In the genomic region with DNA sequence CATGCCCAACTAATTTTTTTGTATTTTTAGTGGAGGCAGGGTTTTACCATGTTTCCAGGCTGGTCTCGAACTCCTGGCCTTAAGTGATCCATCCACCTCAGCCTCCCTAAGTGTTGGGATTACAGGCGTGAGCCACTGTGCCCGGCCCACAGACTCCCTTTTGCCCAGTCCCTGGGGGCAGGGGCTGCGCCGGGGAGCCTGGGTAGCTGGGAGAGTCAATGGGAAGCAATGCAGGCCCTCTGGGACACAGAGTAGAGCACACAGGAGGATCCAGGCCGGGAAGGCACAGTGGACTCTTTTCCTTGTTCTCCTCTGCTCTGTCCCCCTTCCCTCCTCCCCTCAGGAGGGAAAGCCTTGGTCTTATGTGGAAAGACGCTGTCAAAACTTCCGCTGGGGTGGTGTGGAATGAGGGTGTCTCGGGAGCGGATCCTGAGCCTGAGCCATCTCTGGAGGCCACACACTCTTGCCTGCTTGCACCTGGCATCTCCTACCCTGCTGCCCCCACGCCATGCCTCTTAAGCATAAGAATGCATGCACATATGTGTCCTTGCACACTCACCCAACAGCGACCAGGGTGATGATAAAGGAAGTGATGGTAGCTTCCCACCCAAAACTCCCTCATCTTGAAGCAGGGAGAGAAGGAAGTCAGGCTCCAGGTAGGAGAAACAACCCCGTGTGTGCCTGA, we compare ENCODE assay signal across 17 cellular contexts. TPM values are rescaled to one million over a fixed set of nuclear protein-coding genes. Genes with fewer than 3 reads are reported as not detected.
DNase-seq lines count a peak whose midpoint lies in the region; ATAC-seq and TF ChIP-seq lines count a peak whose summit lies in the region.
"Had no signal": no experiment of that assay in that cellular context is flagged by ENCODE, and none has a peak within 500 bp of the region (broad histone marks: within the 10 kb centered on the region; RNA-seq: fewer than 3 reads in every experiment).

No MANE protein-coding gene starts in this region.

- DNase-seq in left cardiac atrium: peak; percentile 13
- DNase-seq in right atrium auricular region (ENCODE audit: low spot score): no peak
- DNase-seq in chondrocyte (ENCODE audit: low spot score): peak; percentile 71
- DNase-seq in mucosa of descending colon: peak in 2 of 3 donors; percentile 33 to 43
- DNase-seq in upper lobe of right lung: peak; percentile 48
- no peak for DNase-seq in NCI-H2081 treated with DMSO at 0.1 percent for 48 hours (lab: John Stamatoyannopoulos, UW)
- no peak for DNase-seq in NCI-H1105 treated with DMSO at 0.1 percent for 48 hours (lab: John Stamatoyannopoulos, UW)
- DNase-seq: 8988T; ACHN; CD4-positive, alpha-beta T cell; DMS79; H9 had no signal

- TF ChIP-seq CTCF in right atrium auricular region (IDR thresholded peaks at IDR 0.05) (no peak), chondrocyte (IDR thresholded peaks at IDR 0.05) (no peak), mucosa of descending colon (IDR thresholded peaks at IDR 0.05) (no peak), upper lobe of right lung (IDR thresholded peaks at IDR 0.05) (no peak)

- H3K27me3 ChIP-seq in right atrium auricular region (no peaks in the 10 kb centered on the region), upper lobe of right lung (no peaks in the 10 kb centered on the region)
- H3K27me3 ChIP-seq: BLaER1 treated with 17β-estradiol and CSF1 and Interleukin-3, amounts not matched to agents 10 nM and 100 nM had no signal

- H3K36me3 ChIP-seq in right atrium auricular region: no peaks in the 10 kb centered on the region
- no peaks in the 10 kb centered on the region for H3K36me3 ChIP-seq in mucosa of descending colon (ENCODE audit: low read depth)
- no peaks in the 10 kb centered on the region for H3K36me3 ChIP-seq in upper lobe of right lung
- H3K36me3 ChIP-seq: BLaER1 treated with 17β-estradiol and CSF1 and Interleukin-3, amounts not matched to agents 10 nM and 100 nM had no signal

- H3K9me3 ChIP-seq in right atrium auricular region: no peaks in the 10 kb centered on the region
- H3K9me3 ChIP-seq in mucosa of descending colon: no peaks in the 10 kb centered on the region
- no peaks in the 10 kb centered on the region for H3K9me3 ChIP-seq in upper lobe of right lung
- H3K9me3 ChIP-seq: BLaER1 treated with 17β-estradiol and CSF1 and Interleukin-3, amounts not matched to agents 10 nM and 100 nM had no signal

- ATAC-seq in left cardiac atrium (no peak), mucosa of descending colon (no peak), upper lobe of right lung (no peak), HG03039 (IDR thresholded peaks at IDR 0.05; ENCODE audit: unreplicated experiment) (no peak)
- ATAC-seq: GM12878, GM23338, HepG2 had no signal

- intact Hi-C loops in left cardiac atrium (cut with DNase I) (no loop called here), mucosa of descending colon (cut with DNase I, micrococcal nuclease) (no loop called here), upper lobe of right lung (cut with DNase I) (no loop called here)

- H3K4me1 Mint-ChIP-seq in chondrocyte (ENCODE audit: low read depth): peaks cover 6% of the 10 kb centered on the region

- H3K4me1 ChIP-seq in right atrium auricular region: peaks cover 0 to 10% of the 10 kb centered on the region in 2 donors
- peaks cover 75% of the 10 kb centered on the region for H3K4me1 ChIP-seq in mucosa of descending colon (ENCODE audit: low read depth)
- H3K4me1 ChIP-seq in upper lobe of right lung: peaks cover 33% of the 10 kb centered on the region

- H3K4me3 ChIP-seq in right atrium auricular region (no peak overlapping the region), mucosa of descending colon (no peak overlapping the region), upper lobe of right lung (no peak overlapping the region)
- H3K4me3 ChIP-seq: BLaER1 treated with 17β-estradiol and CSF1 and Interleukin-3, amounts not matched to agents 10 nM and 100 nM; GM12878; GM23338 had no signal

- H3K4me3 Mint-ChIP-seq in chondrocyte (ENCODE audit: unreplicated experiment): no peak overlapping the region
- H3K4me3 Mint-ChIP-seq: CD4-positive, alpha-beta T cell; GM23338; H9 had no signal

- no peak overlapping the region for H3K27ac Mint-ChIP-seq in chondrocyte (ENCODE audit: unreplicated experiment)
- H3K27ac Mint-ChIP-seq: CD4-positive, alpha-beta T cell; H9 had no signal

- no peaks in the 10 kb centered on the region for H3K36me3 Mint-ChIP-seq in chondrocyte (ENCODE audit: low read depth)

- no peaks in the 10 kb centered on the region for H3K27me3 Mint-ChIP-seq in chondrocyte (ENCODE audit: low read depth)

- H3K9me3 Mint-ChIP-seq in chondrocyte (ENCODE audit: low read depth): no peaks in the 10 kb centered on the region
- H3K9me3 Mint-ChIP-seq: CD4-positive, alpha-beta T cell; GM23338; H9 had no signal

- no peak overlapping the region for H3K27ac ChIP-seq in right atrium auricular region
- H3K27ac ChIP-seq in upper lobe of right lung: no peak overlapping the region
- H3K27ac ChIP-seq: BLaER1 treated with 17β-estradiol and CSF1 and Interleukin-3, amounts not matched to agents 10 nM and 100 nM had no signal

RNA-seq across cellular contexts. Expression of a gene that starts 11.9 kb away (rescaled TPM):
- total RNA-seq in left cardiac atrium (10 to 100 TPM; 31.3 to 31.5 TPM), right atrium auricular region (10 to 100 TPM; 11.1 to 14.8 TPM), chondrocyte (11.6 to 20.0 TPM (median 17.1 TPM) in 3 replicates), mucosa of descending colon (10 to 100 TPM; 46.8 to 87.9 (median 83.4) TPM), upper lobe of right lung (78.4 TPM)

RNA-seq across cellular contexts. Expression of a gene that starts 18.9 kb away (rescaled TPM):
- total RNA-seq in left cardiac atrium: 10 to 100 TPM; 11.8 to 12.6 TPM
- total RNA-seq in right atrium auricular region: 1 to 10 TPM; 6.2 to 6.8 TPM
- 13.9 to 19.3 TPM (median 14.8 TPM) in 3 replicates for total RNA-seq in chondrocyte
- 10 to 100 TPM; 14.7 to 18.7 (median 15.2) TPM for total RNA-seq in mucosa of descending colon
- 20.6 TPM for total RNA-seq in upper lobe of right lung

Comparison
In these comparisons a context has a peak if more than half of its experiments do, and no peak if none do; other contexts are left out.
1. DNase-seq: peak in left cardiac atrium (single experiment), chondrocyte (single experiment), mucosa of descending colon (2 of 3) and upper lobe of right lung (single experiment); none in right atrium auricular region (single experiment), NCI-H2081 treated with DMSO at 0.1 percent for 48 hours (single experiment) and NCI-H1105 treated with DMSO at 0.1 percent for 48 hours (single experiment).